1 cellular context compared by ENCODE assay signal in the genomic region with DNA sequence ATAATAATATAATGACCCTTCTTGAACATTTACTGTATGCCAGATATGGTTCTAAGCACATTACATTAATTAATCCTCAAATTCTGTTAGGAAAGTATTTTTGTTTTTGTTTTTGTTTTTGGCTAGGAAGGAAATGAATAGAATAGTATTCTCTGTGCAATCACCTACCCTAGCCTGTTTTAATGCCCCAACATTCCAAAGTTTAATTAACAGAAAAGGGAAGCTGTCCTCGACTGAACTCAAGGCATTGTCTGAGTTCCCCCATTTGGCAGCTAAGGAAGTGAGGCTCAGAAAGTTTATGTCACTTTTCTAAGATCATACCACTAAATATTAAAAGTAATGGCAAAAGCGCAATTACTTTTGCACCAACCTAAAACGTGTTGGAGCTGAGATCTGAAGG.
TF ChIP-seq lines count a peak whose summit lies in the region.

No MANE protein-coding gene starts in this region.

TF ChIP-seq in SK-N-SH treated with all-trans-retinoic acid at 6 μM for 48 hours, 23 proteins besides CTCF, POLR2A, EP300 and RAD21 (continued from another document):
- TF ChIP-seq TOX (CRISPR knock-in tag; IDR thresholded peaks at IDR 0.05; ENCODE audit: borderline replicate concordance) (no peak), ARNTL (CRISPR knock-in tag; IDR thresholded peaks at IDR 0.05; ENCODE audit: borderline replicate concordance, low read depth) (no peak), OSR1 (CRISPR knock-in tag; IDR thresholded peaks at IDR 0.05) (no peak), ESRRG (CRISPR knock-in tag; IDR thresholded peaks at IDR 0.05) (no peak), PPARA (CRISPR knock-in tag; IDR thresholded peaks at IDR 0.05; ENCODE audit: borderline replicate concordance) (no peak), ZNF70 (CRISPR knock-in tag; IDR thresholded peaks at IDR 0.05) (no peak), ZNF8 (CRISPR knock-in tag; IDR thresholded peaks at IDR 0.05) (no peak), RARB (CRISPR knock-in tag; IDR thresholded peaks at IDR 0.05) (no peak)
- TF ChIP-seq, protein P1, sequence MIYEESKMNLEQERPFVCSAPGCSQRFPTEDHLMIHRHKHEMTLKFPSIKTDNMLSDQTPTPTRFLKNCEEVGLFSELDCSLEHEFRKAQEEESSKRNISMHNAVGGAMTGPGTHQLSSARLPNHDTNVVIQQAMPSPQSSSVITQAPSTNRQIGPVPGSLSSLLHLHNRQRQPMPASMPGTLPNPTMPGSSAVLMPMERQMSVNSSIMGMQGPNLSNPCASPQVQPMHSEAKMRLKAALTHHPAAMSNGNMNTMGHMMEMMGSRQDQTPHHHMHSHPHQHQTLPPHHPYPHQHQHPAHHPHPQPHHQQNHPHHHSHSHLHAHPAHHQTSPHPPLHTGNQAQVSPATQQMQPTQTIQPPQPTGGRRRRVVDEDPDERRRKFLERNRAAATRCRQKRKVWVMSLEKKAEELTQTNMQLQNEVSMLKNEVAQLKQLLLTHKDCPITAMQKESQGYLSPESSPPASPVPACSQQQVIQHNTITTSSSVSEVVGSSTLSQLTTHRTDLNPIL (CRISPR knock-in tag; IDR thresholded peaks at IDR 0.05; ENCODE audit: low read depth), result no peak
- TF ChIP-seq, protein P2, sequence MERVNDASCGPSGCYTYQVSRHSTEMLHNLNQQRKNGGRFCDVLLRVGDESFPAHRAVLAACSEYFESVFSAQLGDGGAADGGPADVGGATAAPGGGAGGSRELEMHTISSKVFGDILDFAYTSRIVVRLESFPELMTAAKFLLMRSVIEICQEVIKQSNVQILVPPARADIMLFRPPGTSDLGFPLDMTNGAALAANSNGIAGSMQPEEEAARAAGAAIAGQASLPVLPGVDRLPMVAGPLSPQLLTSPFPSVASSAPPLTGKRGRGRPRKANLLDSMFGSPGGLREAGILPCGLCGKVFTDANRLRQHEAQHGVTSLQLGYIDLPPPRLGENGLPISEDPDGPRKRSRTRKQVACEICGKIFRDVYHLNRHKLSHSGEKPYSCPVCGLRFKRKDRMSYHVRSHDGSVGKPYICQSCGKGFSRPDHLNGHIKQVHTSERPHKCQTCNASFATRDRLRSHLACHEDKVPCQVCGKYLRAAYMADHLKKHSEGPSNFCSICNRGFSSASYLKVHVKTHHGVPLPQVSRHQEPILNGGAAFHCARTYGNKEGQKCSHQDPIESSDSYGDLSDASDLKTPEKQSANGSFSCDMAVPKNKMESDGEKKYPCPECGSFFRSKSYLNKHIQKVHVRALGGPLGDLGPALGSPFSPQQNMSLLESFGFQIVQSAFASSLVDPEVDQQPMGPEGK (CRISPR knock-in tag; IDR thresholded peaks at IDR 0.05; ENCODE audit: borderline replicate concordance), result no peak
- TF ChIP-seq, protein P3, sequence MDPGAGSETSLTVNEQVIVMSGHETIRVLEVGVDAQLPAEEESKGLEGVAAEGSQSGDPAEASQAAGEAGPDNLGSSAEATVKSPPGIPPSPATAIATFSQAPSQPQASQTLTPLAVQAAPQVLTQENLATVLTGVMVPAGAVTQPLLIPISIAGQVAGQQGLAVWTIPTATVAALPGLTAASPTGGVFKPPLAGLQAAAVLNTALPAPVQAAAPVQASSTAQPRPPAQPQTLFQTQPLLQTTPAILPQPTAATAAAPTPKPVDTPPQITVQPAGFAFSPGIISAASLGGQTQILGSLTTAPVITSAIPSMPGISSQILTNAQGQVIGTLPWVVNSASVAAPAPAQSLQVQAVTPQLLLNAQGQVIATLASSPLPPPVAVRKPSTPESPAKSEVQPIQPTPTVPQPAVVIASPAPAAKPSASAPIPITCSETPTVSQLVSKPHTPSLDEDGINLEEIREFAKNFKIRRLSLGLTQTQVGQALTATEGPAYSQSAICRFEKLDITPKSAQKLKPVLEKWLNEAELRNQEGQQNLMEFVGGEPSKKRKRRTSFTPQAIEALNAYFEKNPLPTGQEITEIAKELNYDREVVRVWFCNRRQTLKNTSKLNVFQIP (CRISPR knock-in tag; IDR thresholded peaks at IDR 0.05; ENCODE audit: borderline replicate concordance, low read depth), result no peak
